In genomic region chr2:63617360-63617759, GRCh38 we compare ENCODE assay signal across 1 cellular context.
TF ChIP-seq lines count a peak whose summit lies in the region.

No MANE protein-coding gene starts in this region.

TF ChIP-seq in GM23338, 12 proteins besides CTCF, POLR2A, EP300 and RAD21 (continued from another document):
- TF ChIP-seq ZNF462 (CRISPR knock-in tag; IDR thresholded peaks at IDR 0.05): no peak
- no peak for TF ChIP-seq JUNB (IDR thresholded peaks at IDR 0.05; ENCODE audit: unreplicated experiment)
- no peak for TF ChIP-seq STAT1 (IDR thresholded peaks at IDR 0.05; ENCODE audit: unreplicated experiment)
- TF ChIP-seq ZNF331 (CRISPR knock-in tag; IDR thresholded peaks at IDR 0.05; ENCODE audit: low read depth): no peak
- no peak for TF ChIP-seq POLR2AphosphoS5 (IDR thresholded peaks at IDR 0.05; ENCODE audit: low read depth)
- no peak for TF ChIP-seq EZH2 (IDR thresholded peaks at IDR 0.05; ENCODE audit: low read depth, unreplicated experiment)
- TF ChIP-seq NANOG (IDR thresholded peaks at IDR 0.05; ENCODE audit: borderline replicate concordance): no peak
- TF ChIP-seq ETS1 (IDR thresholded peaks at IDR 0.05): no peak
- TF ChIP-seq EZH2phosphoT487 (IDR thresholded peaks at IDR 0.05; ENCODE audit: unreplicated experiment): no peak
- TF ChIP-seq CREB1 (CRISPR knock-in tag; IDR thresholded peaks at IDR 0.05; ENCODE audit: low read depth): no peak
- no peak for TF ChIP-seq REST (IDR thresholded peaks at IDR 0.05; ENCODE audit: unreplicated experiment)
